Comparison of ENCODE assay signal across 9 cellular contexts in the genomic region with DNA sequence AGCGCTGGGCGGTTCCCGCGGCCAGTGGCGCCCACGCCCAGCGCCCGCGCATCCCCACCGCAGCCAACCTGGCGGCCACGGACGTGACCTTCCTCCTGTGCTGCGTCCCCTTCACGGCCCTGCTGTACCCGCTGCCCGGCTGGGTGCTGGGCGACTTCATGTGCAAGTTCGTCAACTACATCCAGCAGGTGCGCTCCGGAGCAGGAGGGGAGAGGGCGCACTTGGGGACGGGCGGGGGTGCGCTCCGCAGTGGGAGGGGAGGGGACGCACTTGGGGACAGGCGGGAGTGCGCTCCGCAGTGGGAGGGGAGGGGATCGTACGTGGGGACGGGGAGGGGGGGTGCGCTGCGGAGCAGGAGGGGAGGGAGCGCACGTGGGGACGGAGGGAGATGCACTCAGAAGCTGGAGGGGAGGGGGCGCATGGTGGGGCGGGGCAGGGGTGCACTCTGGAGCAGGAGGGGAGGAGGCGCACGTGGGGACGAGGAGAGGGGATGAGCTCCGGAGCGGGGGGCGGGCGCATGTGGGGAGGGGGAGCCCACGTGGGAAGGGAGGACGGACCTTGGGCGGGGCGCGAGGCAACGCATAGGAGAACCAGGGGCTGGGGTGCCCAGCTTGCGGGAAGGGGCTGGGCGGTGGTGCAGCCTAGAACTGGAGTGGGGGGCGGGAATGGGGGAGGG. TPM values are rescaled to one million over a fixed set of nuclear protein-coding genes. Genes with fewer than 3 reads are reported as not detected.
DNase-seq lines count a peak whose midpoint lies in the region; ATAC-seq and FAIRE-seq lines count a peak whose summit lies in the region.
"Had no signal": no experiment of that assay in that cellular context is flagged by ENCODE, and none has a peak within 500 bp of the region (broad histone marks: within the 10 kb centered on the region; RNA-seq: fewer than 3 reads in every experiment).

No MANE protein-coding gene starts in this region.

- no peaks in the 10 kb centered on the region for H3K9me3 Mint-ChIP-seq in activated naive CD8-positive, alpha-beta T cell treated with anti-CD3 and anti-CD28 coated beads for 36 hours

- ATAC-seq in HG02981 (IDR thresholded peaks at IDR 0.05; ENCODE audit: unreplicated experiment) = no peak

- H3K27ac Mint-ChIP-seq in activated naive CD8-positive, alpha-beta T cell treated with anti-CD3 and anti-CD28 coated beads for 36 hours = no peak overlapping the region

- no peak overlapping the region for H3K27ac ChIP-seq in BLaER1
- H3K27ac ChIP-seq in HUES64 (ENCODE audit: low read depth, low read length) = no peak overlapping the region

- peaks cover 11% of the 10 kb centered on the region for H3K4me1 Mint-ChIP-seq in activated naive CD8-positive, alpha-beta T cell treated with anti-CD3 and anti-CD28 coated beads for 36 hours

- peaks cover 77% of the 10 kb centered on the region for H3K27me3 ChIP-seq in BLaER1
- peaks cover 50% of the 10 kb centered on the region for H3K27me3 ChIP-seq in HUES64 (ENCODE audit: insufficient read depth, low read length)

- H3K9ac ChIP-seq in BLaER1 = no peak overlapping the region
- H3K9ac ChIP-seq in HUES64 (ENCODE audit: low read depth, low read length) = no peak overlapping the region

- H3K4me3 ChIP-seq in BLaER1 (peak overlapping the region; percentile 60; the same call in 1 of the 2 replicates), HUES64 (ENCODE audit: low read length) (peak overlapping the region; percentile 67; the same call in 1 of the 2 replicates)

- FAIRE-seq in urothelium cell line (lab: Jason Lieb, UNC) = no peak
- FAIRE-seq: endometrium had no signal

- no peaks in the 10 kb centered on the region for H3K9me3 ChIP-seq in BLaER1
- H3K9me3 ChIP-seq in HUES64 (ENCODE audit: insufficient read depth, low read depth, low read length) = no peaks in the 10 kb centered on the region

- peak; percentile 67 for DNase-seq in activated naive CD8-positive, alpha-beta T cell treated with anti-CD3 and anti-CD28 coated beads for 36 hours
- DNase-seq in NCI-H774 (lab: John Stamatoyannopoulos, UW) (no peak), urothelium cell line (ENCODE audit: low spot score) (no peak)

- peak overlapping the region; percentile 65 for H3K4me3 Mint-ChIP-seq in activated naive CD8-positive, alpha-beta T cell treated with anti-CD3 and anti-CD28 coated beads for 36 hours

- H4K20me1 ChIP-seq in BLaER1 = peaks cover 34% of the 10 kb centered on the region

- no peaks in the 10 kb centered on the region for H3K27me3 Mint-ChIP-seq in activated naive CD8-positive, alpha-beta T cell treated with anti-CD3 and anti-CD28 coated beads for 36 hours

- 3% methylated on average over 56 of the region's 56 CpGs for WGBS in HUES64

- H3K36me3 ChIP-seq in BLaER1 (no peaks in the 10 kb centered on the region), HUES64 (ENCODE audit: insufficient read depth, low read length) (no peaks in the 10 kb centered on the region)

- H3K4me1 ChIP-seq in BLaER1 (peaks cover 41% of the 10 kb centered on the region), HUES64 (ENCODE audit: insufficient read depth, low read length) (peaks cover 2% of the 10 kb centered on the region; the same call in 1 of the 2 replicates)

- H3K36me3 Mint-ChIP-seq in activated naive CD8-positive, alpha-beta T cell treated with anti-CD3 and anti-CD28 coated beads for 36 hours = peaks cover 4% of the 10 kb centered on the region

- H3K4me2 ChIP-seq in BLaER1 = peak overlapping the region; percentile 78

RNA-seq across cellular contexts. Expression of gene KISS1R, which starts 1.5 kb away (rescaled TPM):
- 0.75 TPM for polyA plus RNA-seq in HUES64 (2013, experiment 1 of 2)
- polyA plus RNA-seq in HUES64 (2013, experiment 2 of 2) = 1.3 TPM
- total RNA-seq in activated naive CD8-positive, alpha-beta T cell treated with anti-CD3 and anti-CD28 coated beads for 36 hours = 10 to 100 TPM; 12.2 to 13.3 TPM
- total RNA-seq: lung microvascular endothelial cell had no signal

RNA-seq across cellular contexts. Expression of gene R3HDM4, which starts 5.6 kb away (rescaled TPM):
- polyA plus RNA-seq in HUES64 (2013, experiment 1 of 2) = 44.1 TPM
- 48.1 TPM for polyA plus RNA-seq in HUES64 (2013, experiment 2 of 2)
- total RNA-seq in activated naive CD8-positive, alpha-beta T cell treated with anti-CD3 and anti-CD28 coated beads for 36 hours = 10 to 100 TPM; 50.5 to 51.7 TPM

RNA-seq across cellular contexts. Expression of gene ARID3A, which starts 7.2 kb away (rescaled TPM):
- polyA plus RNA-seq in HUES64 (2013, experiment 1 of 2) = 44.2 TPM
- polyA plus RNA-seq in HUES64 (2013, experiment 2 of 2) = 51.5 TPM
- 10 to 100 TPM; 10.2 to 11.8 TPM for total RNA-seq in activated naive CD8-positive, alpha-beta T cell treated with anti-CD3 and anti-CD28 coated beads for 36 hours

RNA-seq across cellular contexts. Expression of gene RNU6-9, which starts 25.3 kb away (rescaled TPM):
- polyA plus RNA-seq in HUES64 (2013, experiment 1 of 2) = under 0.01 TPM
- under 0.01 TPM for polyA plus RNA-seq in HUES64 (2013, experiment 2 of 2)
- total RNA-seq in activated naive CD8-positive, alpha-beta T cell treated with anti-CD3 and anti-CD28 coated beads for 36 hours = not detected
- total RNA-seq: activated CD8-positive, alpha-beta memory T cell treated with anti-CD3 and anti-CD28 coated beads for 36 hours; lung microvascular endothelial cell had no signal

RNA-seq across cellular contexts. Expression of gene MED16, which starts 25.6 kb away (rescaled TPM):
- polyA plus RNA-seq in HUES64 (2013, experiment 1 of 2) = 53.6 TPM
- 56.6 TPM for polyA plus RNA-seq in HUES64 (2013, experiment 2 of 2)
- 10 to 100 TPM; 39.8 to 40.3 TPM for total RNA-seq in activated naive CD8-positive, alpha-beta T cell treated with anti-CD3 and anti-CD28 coated beads for 36 hours
